Comparison of ENCODE assay signal across 8 cellular contexts in the genomic region with DNA sequence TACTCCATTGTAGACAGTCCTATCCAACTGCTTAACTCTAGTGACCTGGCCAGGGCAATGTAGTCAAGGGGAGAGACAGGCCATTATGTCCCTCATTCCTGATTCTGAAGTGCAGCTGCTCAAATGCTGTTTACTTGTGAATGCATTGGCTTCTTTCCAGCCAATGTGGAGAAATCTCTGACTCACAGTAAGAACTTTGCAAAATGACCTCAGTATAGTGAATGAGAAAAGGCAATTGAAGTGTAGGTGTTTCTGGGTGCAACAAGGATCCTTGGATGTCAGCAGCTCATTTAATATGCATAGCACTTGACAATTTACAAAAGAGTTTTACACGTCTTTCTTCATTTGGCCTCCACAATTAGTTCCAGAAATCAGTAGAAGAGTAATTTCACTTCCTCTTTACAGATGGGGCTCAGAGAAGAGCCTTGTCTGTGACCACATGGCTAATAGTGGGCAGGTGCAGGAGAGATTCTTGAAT.
DNase-seq lines count a peak whose midpoint lies in the region; ATAC-seq and TF ChIP-seq lines count a peak whose summit lies in the region.

No MANE protein-coding gene starts in this region.

- H3K36me3 ChIP-seq in suprapubic skin: no peaks in the 10 kb centered on the region

- H3K27me3 ChIP-seq in suprapubic skin: no peaks in the 10 kb centered on the region

- POLR2A ChIA-PET in GM10248 (lab: Yijun Ruan, JAX): no interaction called here

- TF ChIP-seq POLR2A in suprapubic skin (IDR thresholded peaks at IDR 0.05): no peak

- no peak overlapping the region for H3K27ac ChIP-seq in suprapubic skin

- TF ChIP-seq CTCF in GM10248 (IDR thresholded peaks at IDR 0.05; ENCODE audit: control extremely low read depth, extremely low read depth, low read depth, missing control alignments): no peak
- TF ChIP-seq CTCF in suprapubic skin (IDR thresholded peaks at IDR 0.05): no peak

- TF ChIP-seq EP300 in suprapubic skin (IDR thresholded peaks at IDR 0.05): no peak

- H3K27me3 Mint-ChIP-seq in stimulated activated memory B cell treated with anti-CD40 and anti-IgM and Interleukin-4, amounts not matched to agents 10 μg/mL and 1 μg/mL and 100 μg/mL, for 72 hours: no peaks in the 10 kb centered on the region

- peaks cover 3% of the 10 kb centered on the region for H3K9me3 Mint-ChIP-seq in stimulated activated memory B cell treated with anti-CD40 and anti-IgM and Interleukin-4, amounts not matched to agents 10 μg/mL and 1 μg/mL and 100 μg/mL, for 72 hours

- DNase-seq in GM10248 (ENCODE audit: extremely low spot score) (peak; percentile 5), globus pallidus (ENCODE audit: low spot score) (peak; percentile 19), suprapubic skin (ENCODE audit: low spot score in 2 of 2) (no peak), NCI-H187 treated with DMSO at 0.1 percent for 48 hours (lab: John Stamatoyannopoulos, UW) (no peak), NCI-H524 (lab: John Stamatoyannopoulos, UW) (no peak)

- peaks cover 6% of the 10 kb centered on the region for H3K4me1 Mint-ChIP-seq in stimulated activated memory B cell treated with anti-CD40 and anti-IgM and Interleukin-4, amounts not matched to agents 10 μg/mL and 1 μg/mL and 100 μg/mL, for 72 hours

- H3K4me3 ChIP-seq in suprapubic skin: no peak overlapping the region

- H3K4me1 ChIP-seq in suprapubic skin: peaks cover 29% of the 10 kb centered on the region

- no peaks in the 10 kb centered on the region for H3K36me3 Mint-ChIP-seq in stimulated activated memory B cell treated with anti-CD40 and anti-IgM and Interleukin-4, amounts not matched to agents 10 μg/mL and 1 μg/mL and 100 μg/mL, for 72 hours

- CTCF ChIA-PET in GM10248 (lab: Yijun Ruan, JAX): no interaction called here

- no peak overlapping the region for H3K4me3 Mint-ChIP-seq in stimulated activated memory B cell treated with anti-CD40 and anti-IgM and Interleukin-4, amounts not matched to agents 10 μg/mL and 1 μg/mL and 100 μg/mL, for 72 hours

- H3K9me3 ChIP-seq in suprapubic skin: no peaks in the 10 kb centered on the region

- H3K27ac Mint-ChIP-seq in stimulated activated memory B cell treated with anti-CD40 and anti-IgM and Interleukin-4, amounts not matched to agents 10 μg/mL and 1 μg/mL and 100 μg/mL, for 72 hours: no peak overlapping the region

- ATAC-seq in GM21528 (IDR thresholded peaks at IDR 0.05; ENCODE audit: low FRiP score, unreplicated experiment) (peak; percentile 96), HG03565 (IDR thresholded peaks at IDR 0.05; ENCODE audit: unreplicated experiment) (peak; percentile 96)
- ATAC-seq in stimulated activated memory B cell treated with anti-CD40 and anti-IgM and Interleukin-4, amounts not matched to agents 10 μg/mL and 1 μg/mL and 100 μg/mL, for 72 hours: no peak

- WGBS in suprapubic skin: 32% methylated on average over 1 of the region's 1 CpG

Comparison
In these comparisons a context has a peak if more than half of its experiments do, and no peak if none do; other contexts are left out.
1. DNase-seq: peak in GM10248 (single experiment) and globus pallidus (single experiment); none in suprapubic skin (0 of 2), NCI-H187 treated with DMSO at 0.1 percent for 48 hours (single experiment) and NCI-H524 (0 of 2).